18 cellular contexts compared by ENCODE assay signal in the genomic region with DNA sequence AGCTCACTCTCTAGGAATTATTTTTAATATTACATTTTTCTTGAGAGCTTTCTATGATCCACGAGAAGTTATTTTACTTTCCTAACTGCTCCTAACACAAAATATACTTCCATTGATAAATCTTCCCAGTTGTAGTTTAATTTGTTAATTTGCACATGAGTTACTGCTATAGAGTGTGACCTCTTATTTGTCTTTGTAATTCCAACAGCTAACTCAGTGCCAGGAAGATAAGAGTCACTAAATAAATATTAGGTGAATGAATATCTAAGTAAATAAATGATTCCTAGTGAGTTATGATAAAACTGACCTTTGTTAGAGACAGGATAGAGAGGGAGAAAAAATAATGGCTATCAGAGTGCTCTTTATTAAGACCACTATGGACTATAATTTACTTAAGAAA.
DNase-seq lines count a peak whose midpoint lies in the region; ATAC-seq, FAIRE-seq and TF ChIP-seq lines count a peak whose summit lies in the region.
"Had no signal": no experiment of that assay in that cellular context is flagged by ENCODE, and none has a peak within 500 bp of the region (broad histone marks: within the 10 kb centered on the region; RNA-seq: fewer than 3 reads in every experiment).

No MANE protein-coding gene starts in this region.

- H3K27ac Mint-ChIP-seq in CD4-positive, alpha-beta memory T cell, result no peak overlapping the region
- no peak overlapping the region for H3K27ac Mint-ChIP-seq in CD14-positive monocyte
- H3K27ac Mint-ChIP-seq: CD4-positive, alpha-beta T cell had no signal

- no peaks in the 10 kb centered on the region for H3K79me2 ChIP-seq in PC-9 (ENCODE audit: low read depth)

- TF ChIP-seq RAD21 in A549 (conservative IDR thresholded peaks at IDR 0.05 in 1 of 2, IDR thresholded peaks at IDR 0.05 in 1 of 2) (no peak), IMR-90 (IDR thresholded peaks at IDR 0.05; ENCODE audit: low read length) (no peak)

- H4K8ac ChIP-seq in IMR-90 (ENCODE audit: low read depth in 2 of 2, low read length in 2 of 2), result no peak overlapping the region

- H3K27me3 ChIP-seq in IMR-90 (ENCODE audit: control insufficient read depth, insufficient read depth, low read length) (no peaks in the 10 kb centered on the region), PC-9 (ENCODE audit: insufficient read depth, low read depth) (no peaks in the 10 kb centered on the region)
- no peaks in the 10 kb centered on the region for H3K27me3 ChIP-seq in CD4-positive, alpha-beta memory T cell (ENCODE audit: insufficient read depth, low read length)
- H3K27me3 ChIP-seq: neutrophil, suprapubic skin had no signal

- no peak overlapping the region for H3K56ac ChIP-seq in IMR-90 (ENCODE audit: extremely low read depth, insufficient read depth, low read length)

- H2BK20ac ChIP-seq in IMR-90 (ENCODE audit: low read depth, low read length), result no peak overlapping the region

- TF ChIP-seq CTCF in A549 (IDR thresholded peaks at IDR 0.05) (no peak), IMR-90 (conservative IDR thresholded peaks at IDR 0.05; ENCODE audit: low read depth, low read length) (no peak), PC-9 (conservative IDR thresholded peaks at IDR 0.05) (no peak), CD14-positive monocyte (IDR thresholded peaks at IDR 0.05) (no peak)

- no peak overlapping the region for H3K4ac ChIP-seq in IMR-90 (ENCODE audit: low read depth, low read length)

- H3K27ac ChIP-seq in A549, result no peak overlapping the region
- H3K27ac ChIP-seq in IMR-90 (ENCODE audit: insufficient read depth, low read length), result no peak overlapping the region
- no peak overlapping the region for H3K27ac ChIP-seq in PC-9
- no peak overlapping the region for H3K27ac ChIP-seq in CD4-positive, alpha-beta memory T cell (ENCODE audit: low read depth, low read length)
- H3K27ac ChIP-seq: lower lobe of right lung, neutrophil, suprapubic skin had no signal

- intact Hi-C loops in IMR-90 (cut with micrococcal nuclease) (no loop called here), PC-9 (cut with micrococcal nuclease; ENCODE audit: unreplicated experiment) (no loop called here), CD14-positive monocyte (cut with micrococcal nuclease) (no loop called here)
- intact Hi-C loops in CD4-positive, alpha-beta memory T cell (cut with micrococcal nuclease), result no loop called here

- dilution Hi-C loops in IMR-90 (cut with HindIII; ENCODE audit: low sequenced_read_pairs, unreplicated experiment), result no loop called here

- no peak overlapping the region for H3K4me3 ChIP-seq in A549
- no peak overlapping the region for H3K4me3 ChIP-seq in IMR-90 (ENCODE audit: insufficient read depth, low read depth, low read length)
- no peak overlapping the region for H3K4me3 ChIP-seq in PC-9
- no peak overlapping the region for H3K4me3 ChIP-seq in CD4-positive, alpha-beta memory T cell (ENCODE audit: low read length in 2 of 2)
- H3K4me3 ChIP-seq: lower lobe of right lung, suprapubic skin had no signal

- no peaks in the 10 kb centered on the region for H3K9me2 ChIP-seq in PC-9 (ENCODE audit: insufficient read depth)

- no peak overlapping the region for H3K18ac ChIP-seq in IMR-90 (ENCODE audit: low read depth, low read length)

- CTCF ChIA-PET in A549 (lab: Yijun Ruan, JAX) (no interaction called here), IMR-90 (lab: Yijun Ruan, JAX) (no interaction called here), PC-9 (lab: Charles Lee) (no interaction called here)
- CTCF ChIA-PET in CD4-positive, alpha-beta memory T cell (lab: Charles Lee; ENCODE audit: partially characterized antibody), result no interaction called here

- H2AFZ ChIP-seq in IMR-90 (replicated peaks; ENCODE audit: low read length, poor library complexity), result no peak overlapping the region
- H2AFZ ChIP-seq in PC-9, result no peak overlapping the region

- H3K4me3 Mint-ChIP-seq in CD4-positive, alpha-beta memory T cell, result no peak overlapping the region
- H3K4me3 Mint-ChIP-seq in CD14-positive monocyte, result no peak overlapping the region
- H3K4me3 Mint-ChIP-seq: CD4-positive, alpha-beta T cell had no signal

- H3F3A ChIP-seq in PC-9 (ENCODE audit: insufficient read depth, low read depth), result no peaks in the 10 kb centered on the region

- in situ Hi-C loops in IMR-90 (cut with MboI; ENCODE audit: low sequenced_read_pairs), result no loop called here

- no peaks in the 10 kb centered on the region for H4K20me1 ChIP-seq in IMR-90 (ENCODE audit: insufficient read depth, low read length)
- no peaks in the 10 kb centered on the region for H4K20me1 ChIP-seq in PC-9 (ENCODE audit: insufficient read depth)

- H3K14ac ChIP-seq in IMR-90 (replicated peaks; ENCODE audit: low read depth, low read length), result no peak overlapping the region

- H3K36me3 Mint-ChIP-seq in CD4-positive, alpha-beta memory T cell, result no peaks in the 10 kb centered on the region
- H3K36me3 Mint-ChIP-seq in CD14-positive monocyte, result no peaks in the 10 kb centered on the region

- H3K4me2 ChIP-seq in A549 (peak overlapping the region; percentile 48; the same call in 2 of the 3 replicates), IMR-90 (ENCODE audit: low read depth, low read length) (no peak overlapping the region), PC-9 (0 out of 2 replicates have a peak overlapping the region, but pooled peaks have one; percentile 10)

- no peaks in the 10 kb centered on the region for H3K36me3 ChIP-seq in IMR-90 (ENCODE audit: control insufficient read depth, insufficient read depth, low read length)
- H3K36me3 ChIP-seq in PC-9 (ENCODE audit: low read depth), result no peaks in the 10 kb centered on the region
- H3K36me3 ChIP-seq in CD4-positive, alpha-beta memory T cell (ENCODE audit: insufficient read depth, low read length), result no peaks in the 10 kb centered on the region
- H3K36me3 ChIP-seq: lower lobe of right lung, neutrophil, suprapubic skin had no signal

- BruUV-seq in IMR-90 (replicated peaks; lab: Mats Ljungman, UMichigan), result no TSS peak
- no TSS peak for BruUV-seq in PC-9 (replicated peaks; lab: Mats Ljungman, UMichigan)

- H3K23ac ChIP-seq in IMR-90 (ENCODE audit: low read depth, low read length), result no peak overlapping the region

- peaks cover 15% of the 10 kb centered on the region; the same call in 2 of the 3 replicates for H3K4me1 ChIP-seq in A549
- H3K4me1 ChIP-seq in IMR-90 (ENCODE audit: control insufficient read depth, insufficient read depth, low read length), result peaks cover 2% of the 10 kb centered on the region; the same call in 1 of the 2 replicates
- H3K4me1 ChIP-seq in PC-9 (replicated peaks; ENCODE audit: insufficient read depth), result peaks cover 16% of the 10 kb centered on the region
- no peaks in the 10 kb centered on the region for H3K4me1 ChIP-seq in CD4-positive, alpha-beta memory T cell (ENCODE audit: insufficient read depth, low read length)
- H3K4me1 ChIP-seq: lower lobe of right lung, suprapubic skin had no signal

- no peak overlapping the region for H2AK9ac ChIP-seq in IMR-90 (replicated peaks; ENCODE audit: low read depth, low read length, poor library complexity)

- no peak overlapping the region for H2BK120ac ChIP-seq in IMR-90 (ENCODE audit: low read depth, low read length)

- TF ChIP-seq POLR2A in A549 (IDR thresholded peaks at IDR 0.05; ENCODE audit: low read length) (no peak), IMR-90 (IDR thresholded peaks at IDR 0.05; ENCODE audit: low read depth, low read length) (no peak)

- H2AK5ac ChIP-seq in IMR-90 (ENCODE audit: low read depth, low read length), result no peak overlapping the region

- WGBS in A549 (ENCODE audit: missing lambda C conversion rate), result 3% methylated on average over 1 of the region's 1 CpG
- no CpG with 5 or more reads among the region's 1 CpG for WGBS in IMR-90 (ENCODE audit: extremely low coverage in 2 of 2, insufficient read length in 1 of 2), 2 experiments

- ATAC-seq in A549 (peak; percentile 63 to 81), IMR-90 (ENCODE audit: low read depth) (no peak; the same call in 1 of the 2 replicates), GM18511 (IDR thresholded peaks at IDR 0.05; ENCODE audit: unreplicated experiment) (no peak), GM19397 (IDR thresholded peaks at IDR 0.05; ENCODE audit: unreplicated experiment) (no peak)
- ATAC-seq: lower lobe of right lung had no signal

- no peak for FAIRE-seq in A549 (lab: Jason Lieb, UNC)

- POLR2A ChIA-PET in A549 (lab: Yijun Ruan, JAX) (no interaction called here), IMR-90 (lab: Charles Lee; ENCODE audit: unreplicated experiment) (interaction anchor here (1.0 kb wide), 1 partner anchor 739 kb away, joined by 3 read pairs; no protein-coding TSS in a partner anchor), PC-9 (lab: Charles Lee; ENCODE audit: unreplicated experiment) (no interaction called here)
- POLR2A ChIA-PET in CD4-positive, alpha-beta memory T cell (lab: Charles Lee; ENCODE audit: partially characterized antibody), result no interaction called here

- TF ChIP-seq EP300 in A549 (IDR thresholded peaks at IDR 0.05), result no peak

- no peak overlapping the region for H4K91ac ChIP-seq in IMR-90 (ENCODE audit: insufficient read depth, low read depth, low read length)

- peak in 1 of 2 experiments; percentile 31 for DNase-seq in A549 (ENCODE audit: low read depth in 1 of 2, low spot score in 1 of 2)
- peak; percentile 20 for DNase-seq in IMR-90
- peak in 1 of 2 experiments; percentile 82 for DNase-seq in PC-9
- peak; percentile 30 for DNase-seq in iris pigment epithelial cell (ENCODE audit: low read depth)
- DNase-seq in CD4-positive, alpha-beta memory T cell, result no peak
- no peak for DNase-seq in CD14-positive monocyte (ENCODE audit: low spot score)
- DNase-seq: activated CD4-positive, alpha-beta T cell treated with anti-CD3 and anti-CD28 coated beads, Interleukin-2, amount 50 U/mL, for 48 hours; CD4-positive, alpha-beta T cell; cerebellar nuclear complex; DND-41; effector memory CD4-positive, alpha-beta T cell; lower lobe of right lung; NCI-H1436; NCI-H345 had no signal

- H2BK5ac ChIP-seq in IMR-90 (ENCODE audit: low read depth, low read length, poor library complexity, severe bottlenecking), result no peak overlapping the region

- H3K9me3 ChIP-seq in A549 (no peaks in the 10 kb centered on the region), IMR-90 (ENCODE audit: control insufficient read depth, insufficient read depth, low read length) (no peaks in the 10 kb centered on the region), PC-9 (ENCODE audit: insufficient read depth, low read depth) (no peaks in the 10 kb centered on the region)
- no peaks in the 10 kb centered on the region for H3K9me3 ChIP-seq in CD4-positive, alpha-beta memory T cell (ENCODE audit: control insufficient read depth in 1 of 2, low read length in 2 of 2)
- H3K9me3 ChIP-seq: lower lobe of right lung, neutrophil, suprapubic skin had no signal

- H3K9me1 ChIP-seq in IMR-90 (ENCODE audit: insufficient read depth, low read length), result no peaks in the 10 kb centered on the region

- H3K9ac ChIP-seq in IMR-90 (ENCODE audit: low read depth, low read length), result no peak overlapping the region

- H3K79me1 ChIP-seq in IMR-90 (ENCODE audit: low read depth in 1 of 2, low read length in 2 of 2), result no peaks in the 10 kb centered on the region

- no peaks in the 10 kb centered on the region for H3K4me1 Mint-ChIP-seq in CD4-positive, alpha-beta memory T cell
- no peaks in the 10 kb centered on the region for H3K4me1 Mint-ChIP-seq in CD14-positive monocyte

- no peak overlapping the region for H4K5ac ChIP-seq in IMR-90 (ENCODE audit: low read depth, low read length)

- no peaks in the 10 kb centered on the region for H3K27me3 Mint-ChIP-seq in CD4-positive, alpha-beta memory T cell
- H3K27me3 Mint-ChIP-seq in CD14-positive monocyte (ENCODE audit: low read depth in 3 of 3), result no peaks in the 10 kb centered on the region
- H3K27me3 Mint-ChIP-seq: CD4-positive, alpha-beta T cell had no signal

- H3K9me3 Mint-ChIP-seq in CD4-positive, alpha-beta memory T cell, result peaks cover 0 to 4% (median 0%) of the 10 kb centered on the region in 8 donors
- H3K9me3 Mint-ChIP-seq in CD14-positive monocyte, result peaks cover 0 to 4% (median 2%) of the 10 kb centered on the region in 7 donors

- H2BK15ac ChIP-seq in IMR-90 (ENCODE audit: low read depth, low read length), result no peak overlapping the region

Comparison
In these comparisons a context has a peak if more than half of its experiments do, and no peak if none do; other contexts are left out.
1. ATAC-seq: peak in A549 (2 of 2); none in IMR-90 (single experiment), GM18511 (single experiment) and GM19397 (single experiment).
2. DNase-seq: peak in IMR-90 (single experiment) and iris pigment epithelial cell (single experiment); none in CD4-positive, alpha-beta memory T cell (0 of 5) and CD14-positive monocyte (single experiment).